Comparison of ENCODE assay signal across 19 cellular contexts in the genomic region with DNA sequence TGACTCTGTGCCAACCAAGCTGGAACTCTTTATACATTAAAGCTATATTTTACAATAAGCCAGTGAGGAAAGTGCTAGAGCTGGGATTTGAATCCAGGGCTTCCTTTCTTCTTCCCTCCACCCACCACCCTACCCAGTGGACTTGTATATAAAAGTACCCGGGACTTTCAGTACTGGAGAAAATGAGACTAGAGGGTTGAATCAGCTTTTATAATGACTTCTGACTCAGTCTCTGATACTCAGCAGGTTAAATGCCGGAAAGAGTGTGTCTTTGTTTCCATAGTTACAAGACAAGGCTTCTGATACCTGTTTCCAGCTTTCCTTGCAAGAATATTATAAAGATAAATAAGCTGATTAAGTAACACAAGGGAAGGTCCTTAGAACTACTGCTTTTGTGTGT.
DNase-seq lines count a peak whose midpoint lies in the region; ATAC-seq and TF ChIP-seq lines count a peak whose summit lies in the region.
"Had no signal": no experiment of that assay in that cellular context is flagged by ENCODE, and none has a peak within 500 bp of the region (broad histone marks: within the 10 kb centered on the region; RNA-seq: fewer than 3 reads in every experiment).

No MANE protein-coding gene starts in this region.

- H3K36me3 ChIP-seq in GM06990 (ENCODE audit: control insufficient read depth, insufficient read depth, low read length) (no peaks in the 10 kb centered on the region), hepatocyte (replicated peaks; ENCODE audit: insufficient read depth, low read depth) (no peaks in the 10 kb centered on the region)
- H3K36me3 ChIP-seq: BE2C, HAP-1 had no signal

- peaks cover 12% of the 10 kb centered on the region for H3K4me1 Mint-ChIP-seq in activated T-helper 17 cell treated with anti-CD3 and anti-CD28 coated beads, Interleukin-2, amount 50 U/mL, for 72 hours

- H3K4me3 Mint-ChIP-seq in activated T-helper 17 cell treated with anti-CD3 and anti-CD28 coated beads, Interleukin-2, amount 50 U/mL, for 72 hours = peak overlapping the region; percentile 40
- H3K4me3 Mint-ChIP-seq: endodermal cell had no signal

- H4K20me1 ChIP-seq in hepatocyte (ENCODE audit: insufficient read depth, poor library complexity, severe bottlenecking) = no peaks in the 10 kb centered on the region

- H3K27me3 Mint-ChIP-seq in activated T-helper 17 cell treated with anti-CD3 and anti-CD28 coated beads, Interleukin-2, amount 50 U/mL, for 72 hours = peaks cover 3% of the 10 kb centered on the region

- DNase-seq in A172 (ENCODE audit: low spot score) = peak; percentile 47
- DNase-seq in GM06990 (ENCODE audit: extremely low read depth, insufficient read length) = peak; percentile 58
- peak; percentile 28 for DNase-seq in hepatocyte (ENCODE audit: low spot score)
- DNase-seq in SKM-1 treated with dmso at 0.1 percent for 144 hours (lab: John Stamatoyannopoulos, UW; ENCODE audit: unreplicated experiment) = no peak
- DNase-seq in occipital lobe (lab: John Stamatoyannopoulos, UW) = no peak
- DNase-seq in NAMALWA (ENCODE audit: low spot score) = no peak
- DNase-seq in T1000 (lab: John Stamatoyannopoulos, UW) = no peak
- DNase-seq: activated CD4-positive, CD25-positive, alpha-beta regulatory T cell treated with anti-CD3 and anti-CD28 coated beads, Interleukin-2, amount 50 U/mL, for 72 hours; activated effector memory CD4-positive, alpha-beta T cell treated with anti-CD3 and anti-CD28 coated beads, Interleukin-2, amount 50 U/mL, for 16 hours; BE2C; central memory CD4-positive, alpha-beta T cell; DMS53; endodermal cell; Kasumi-1; NCI-H146; NCI-H510A treated with DMSO at 0.1 percent for 48 hours; thyroid gland had no signal

- no peak overlapping the region for H3K4me2 ChIP-seq in hepatocyte

- TF ChIP-seq CTCF in GM06990 (IDR thresholded peaks at IDR 0.05; ENCODE audit: insufficient read depth, low read length, poor library complexity, severe bottlenecking) = no peak
- TF ChIP-seq CTCF in hepatocyte (IDR thresholded peaks at IDR 0.05; ENCODE audit: poor library complexity) = no peak

- no peaks in the 10 kb centered on the region for H3K9me3 Mint-ChIP-seq in activated T-helper 17 cell treated with anti-CD3 and anti-CD28 coated beads, Interleukin-2, amount 50 U/mL, for 72 hours
- H3K9me3 Mint-ChIP-seq: endodermal cell had no signal

- H3K79me2 ChIP-seq in hepatocyte = no peaks in the 10 kb centered on the region

- H3K9me3 ChIP-seq in hepatocyte (ENCODE audit: low read depth) = no peaks in the 10 kb centered on the region
- H3K9me3 ChIP-seq: BE2C, HAP-1, thyroid gland had no signal

- peak overlapping the region; percentile 87 for H3K27ac Mint-ChIP-seq in activated T-helper 17 cell treated with anti-CD3 and anti-CD28 coated beads, Interleukin-2, amount 50 U/mL, for 72 hours
- H3K27ac Mint-ChIP-seq: endodermal cell had no signal

- H3K9me2 ChIP-seq in hepatocyte (replicated peaks; ENCODE audit: insufficient read depth) = no peaks in the 10 kb centered on the region

- H3K27ac ChIP-seq in hepatocyte = no peak overlapping the region

- no peaks in the 10 kb centered on the region for H3K27me3 ChIP-seq in GM06990 (replicated peaks; ENCODE audit: control insufficient read depth, insufficient read depth, low read length)
- H3K27me3 ChIP-seq in hepatocyte = no peaks in the 10 kb centered on the region
- H3K27me3 ChIP-seq: BE2C, thyroid gland had no signal

- ATAC-seq in activated T-helper 17 cell treated with anti-CD3 and anti-CD28 coated beads, Interleukin-2, amount 50 U/mL, for 72 hours (replicated peaks) = peak; percentile 91

- WGBS in hepatocyte (ENCODE audit: low lambda C conversion rate, missing lambda C conversion rate) = 46% methylated on average over 2 of the region's 2 CpGs

- H2AFZ ChIP-seq in hepatocyte = no peak overlapping the region

- H3K4me1 ChIP-seq in hepatocyte (ENCODE audit: insufficient read depth) = no peaks in the 10 kb centered on the region
- H3K4me1 ChIP-seq: BE2C, HAP-1 had no signal

- no peaks in the 10 kb centered on the region for H3K36me3 Mint-ChIP-seq in activated T-helper 17 cell treated with anti-CD3 and anti-CD28 coated beads, Interleukin-2, amount 50 U/mL, for 72 hours (ENCODE audit: low read depth)

- H3K4me3 ChIP-seq in GM06990 (replicated peaks; ENCODE audit: low read depth, low read length) (no peak overlapping the region), hepatocyte (no peak overlapping the region)
- H3K4me3 ChIP-seq: HAP-1, thyroid gland had no signal

Comparison
In these comparisons a context has a peak if more than half of its experiments do, and no peak if none do; other contexts are left out.
1. DNase-seq: peak in A172 (single experiment), GM06990 (single experiment) and hepatocyte (single experiment); none in SKM-1 treated with dmso at 0.1 percent for 144 hours (single experiment), occipital lobe (single experiment), NAMALWA (single experiment) and T1000 (single experiment).